20 cellular contexts compared by ENCODE assay signal in genomic region chr3:72113564-72113963, GRCh38.
DNase-seq lines count a peak whose midpoint lies in the region; ATAC-seq and TF ChIP-seq lines count a peak whose summit lies in the region.
"Had no signal": no experiment of that assay in that cellular context is flagged by ENCODE, and none has a peak within 500 bp of the region (broad histone marks: within the 10 kb centered on the region; RNA-seq: fewer than 3 reads in every experiment).

No MANE protein-coding gene starts in this region.

- no peak for TF ChIP-seq EP300 in tibial nerve (IDR thresholded peaks at IDR 0.05)

- H3K36me3 ChIP-seq in heart right ventricle, result no peaks in the 10 kb centered on the region
- no peaks in the 10 kb centered on the region for H3K36me3 ChIP-seq in psoas muscle (ENCODE audit: insufficient read depth in 1 of 2, low read depth in 1 of 2)
- no peaks in the 10 kb centered on the region for H3K36me3 ChIP-seq in uterus
- H3K36me3 ChIP-seq in tibial nerve, result no peaks in the 10 kb centered on the region
- H3K36me3 ChIP-seq: BLaER1 had no signal

- H3K27me3 Mint-ChIP-seq in immature natural killer cell (ENCODE audit: low read depth in 3 of 3), result peaks cover 0 to 2% (median 2%) of the 10 kb centered on the region in 3 donors

- H3K9me3 Mint-ChIP-seq in immature natural killer cell, result no peaks in the 10 kb centered on the region
- H3K9me3 Mint-ChIP-seq: CD4-positive, CD25-positive, alpha-beta regulatory T cell; CD8-positive, alpha-beta T cell had no signal

- peak in 6 of 8 donors; percentile 32 to 67 (median 42) for ATAC-seq in heart right ventricle
- ATAC-seq in left cardiac atrium, result no peak
- peak; percentile 25 to 62 (median 50) for ATAC-seq in psoas muscle
- ATAC-seq: CD8-positive, alpha-beta T cell had no signal

- H3K4me1 ChIP-seq in heart right ventricle (peaks cover 0 to 7% (median 3%) of the 10 kb centered on the region in 9 donors), psoas muscle (peaks cover 22% of the 10 kb centered on the region), uterus (no peaks in the 10 kb centered on the region), tibial nerve (no peaks in the 10 kb centered on the region)
- H3K4me1 ChIP-seq: Caco-2 had no signal

- peak; percentile 3 for DNase-seq in NCI-H2029 treated with DMSO at 0.1 percent for 48 hours (lab: John Stamatoyannopoulos, UW)
- no peak for DNase-seq in NCI-H2029 (lab: John Stamatoyannopoulos, UW)
- peak in 1 of 2 donors; percentile 27 for DNase-seq in heart right ventricle
- no peak for DNase-seq in left cardiac atrium
- no peak for DNase-seq in psoas muscle
- DNase-seq in uterus, result peak; percentile 45 to 59
- no peak for DNase-seq in immature natural killer cell
- DNase-seq in tibial nerve (ENCODE audit: low spot score in 2 of 2), result no peak
- DNase-seq: Caco-2; CD4-positive, CD25-positive, alpha-beta regulatory T cell; CD8-positive, alpha-beta T cell; DMS153; DND-41; GM23248; H7; HCEC 1CT had no signal

- no peaks in the 10 kb centered on the region for H3K4me1 Mint-ChIP-seq in immature natural killer cell
- H3K4me1 Mint-ChIP-seq: CD4-positive, CD25-positive, alpha-beta regulatory T cell had no signal

- no peak overlapping the region for H3K27ac ChIP-seq in heart right ventricle
- peak overlapping the region; percentile 48 for H3K27ac ChIP-seq in psoas muscle
- no peak overlapping the region for H3K27ac ChIP-seq in uterus
- H3K27ac ChIP-seq in tibial nerve, result no peak overlapping the region
- H3K27ac ChIP-seq: 22Rv1, BLaER1, C4-2B, GM23248 had no signal

- no peaks in the 10 kb centered on the region for H3K9me3 ChIP-seq in heart right ventricle
- no peaks in the 10 kb centered on the region for H3K9me3 ChIP-seq in psoas muscle
- H3K9me3 ChIP-seq in uterus, result no peaks in the 10 kb centered on the region
- H3K9me3 ChIP-seq in tibial nerve, result no peaks in the 10 kb centered on the region
- H3K9me3 ChIP-seq: BLaER1, Caco-2 had no signal

- H3K27me3 ChIP-seq in heart right ventricle (peaks cover 0 to 5% (median 0%) of the 10 kb centered on the region in 7 donors), psoas muscle (ENCODE audit: insufficient read depth in 3 of 3, low read length in 2 of 3) (no peaks in the 10 kb centered on the region), uterus (no peaks in the 10 kb centered on the region), tibial nerve (no peaks in the 10 kb centered on the region)
- H3K27me3 ChIP-seq: BLaER1 had no signal

- no peak overlapping the region for H3K27ac Mint-ChIP-seq in immature natural killer cell
- H3K27ac Mint-ChIP-seq: B cell; CD4-positive, CD25-positive, alpha-beta regulatory T cell; CD8-positive, alpha-beta T cell had no signal

- H3K36me3 Mint-ChIP-seq in immature natural killer cell, result no peaks in the 10 kb centered on the region
- H3K36me3 Mint-ChIP-seq: CD4-positive, CD25-positive, alpha-beta regulatory T cell; CD8-positive, alpha-beta T cell had no signal

- no peak overlapping the region for H3K4me3 Mint-ChIP-seq in immature natural killer cell
- H3K4me3 Mint-ChIP-seq: B cell; CD8-positive, alpha-beta T cell had no signal

- TF ChIP-seq POLR2A in uterus (IDR thresholded peaks at IDR 0.05), result no peak
- no peak for TF ChIP-seq POLR2A in tibial nerve (IDR thresholded peaks at IDR 0.05)

- 39 to 70% methylated on average over 1 of the region's 1 CpG for whole genome bisulfite sequencing in heart right ventricle, 2 donors
- WGBS in psoas muscle, 3 donors, result 16 to 45% (median 28%) methylated on average over 1 of the region's 1 CpG
- WGBS in tibial nerve, 2 donors, result 77 to 88% methylated on average over 1 of the region's 1 CpG

- no peak overlapping the region for H3K4me3 ChIP-seq in heart right ventricle
- no peak overlapping the region for H3K4me3 ChIP-seq in psoas muscle
- H3K4me3 ChIP-seq in uterus, result no peak overlapping the region
- H3K4me3 ChIP-seq in tibial nerve, result no peak overlapping the region
- H3K4me3 ChIP-seq: BLaER1, GM23248 had no signal

- TF ChIP-seq CTCF in heart right ventricle (IDR thresholded peaks at IDR 0.05), result no peak
- TF ChIP-seq CTCF in psoas muscle (IDR thresholded peaks at IDR 0.05), result no peak
- no peak for TF ChIP-seq CTCF in uterus (IDR thresholded peaks at IDR 0.05)
- TF ChIP-seq CTCF in tibial nerve (IDR thresholded peaks at IDR 0.05), result no peak

- intact Hi-C loops in heart right ventricle (cut with DNase I) (no loop called here), left cardiac atrium (cut with DNase I) (no loop called here), psoas muscle (cut with DNase I) (loop anchor here in 1 of 2 donors (5.0 kb wide), 1 partner anchor 56 kb away; no protein-coding TSS in a partner anchor), uterus (cut with DNase I; ENCODE audit: low total_unique reads) (no loop called here)

Comparison
In these comparisons a context has a peak if more than half of its experiments do, and no peak if none do; other contexts are left out.
1. DNase-seq: peak in NCI-H2029 treated with DMSO at 0.1 percent for 48 hours (single experiment) and uterus (2 of 2); none in NCI-H2029 (single experiment), left cardiac atrium (single experiment), psoas muscle (0 of 2), immature natural killer cell (0 of 3) and tibial nerve (0 of 2).
2. ATAC-seq: peak in heart right ventricle (6 of 8) and psoas muscle (4 of 4); none in left cardiac atrium (0 of 2).